ENCODE assay signal across 17 cellular contexts in genomic region chr5:79349047-79349446, GRCh38.
A peak's percentile ranks its signal among the peaks of the same experiment; 100 is the strongest.
DNase-seq lines count a peak whose midpoint lies in the region; ATAC-seq, FAIRE-seq and TF ChIP-seq lines count a peak whose summit lies in the region.
"Had no signal": no experiment of that assay in that cellular context is flagged by ENCODE, and none has a peak within 500 bp of the region (broad histone marks: within the 10 kb centered on the region; RNA-seq: fewer than 3 reads in every experiment).

No MANE protein-coding gene starts in this region.

- peak overlapping the region; percentile 18 for H2AFZ ChIP-seq in keratinocyte (ENCODE audit: control insufficient read depth, low read length)

- no peaks in the 10 kb centered on the region for H3K9me1 ChIP-seq in keratinocyte (ENCODE audit: control insufficient read depth, extremely low read depth, insufficient read depth, low read length)

- DNase-seq in DMS53 (lab: John Stamatoyannopoulos, UW) (peak; percentile 7), DMS53 treated with DMSO at 0.1 percent for 48 hours (lab: John Stamatoyannopoulos, UW; ENCODE audit: unreplicated experiment) (no peak), RWPE1 (ENCODE audit: low spot score) (peak; percentile 38), epithelial cell of esophagus (ENCODE audit: low read depth) (peak; percentile 81), keratinocyte (ENCODE audit: low read depth, low spot score) (peak; percentile 9), DMS114 treated with DMSO at 0.1 percent for 48 hours (lab: John Stamatoyannopoulos, UW; ENCODE audit: unreplicated experiment) (no peak)
- no peak for DNase-seq in stimulated activated naive CD8-positive, alpha-beta T cell treated with anti-CD3 and anti-CD28 coated beads, Interleukin-15, amount 100 ng/mL, for 72 hours
- DNase-seq: Caco-2; CD8-positive, alpha-beta memory T cell; DMS79 had no signal

- no peaks in the 10 kb centered on the region for H4K20me1 ChIP-seq in keratinocyte (ENCODE audit: control insufficient read depth, extremely low read depth, insufficient read depth, low read length)
- H4K20me1 ChIP-seq: BLaER1 had no signal

- no peaks in the 10 kb centered on the region for H3K4me1 Mint-ChIP-seq in stimulated activated naive CD8-positive, alpha-beta T cell treated with anti-CD3 and anti-CD28 coated beads, Interleukin-15, amount 100 ng/mL, for 72 hours
- H3K4me1 Mint-ChIP-seq: CD8-positive, alpha-beta memory T cell had no signal

- peak; percentile 86 for FAIRE-seq in keratinocyte (lab: Jason Lieb, UNC)
- FAIRE-seq: GM12891, GM19239 had no signal

- H3K27ac ChIP-seq in RWPE1, result no peak overlapping the region
- H3K27ac ChIP-seq in keratinocyte (ENCODE audit: control insufficient read depth, insufficient read depth, low read length), result peak overlapping the region; percentile 1
- H3K27ac ChIP-seq: 22Rv1, BLaER1, HL-60 had no signal

- H3K4me3 ChIP-seq in epithelial cell of esophagus (ENCODE audit: low read length) (no peak overlapping the region), keratinocyte (ENCODE audit: control insufficient read depth in 2 of 3, extremely low read depth in 1 of 3, insufficient read depth in 2 of 3, low read depth in 1 of 3, low read length in 3 of 3) (peak overlapping the region in 1 of 3 experiments; percentile 2)
- H3K4me3 ChIP-seq: BLaER1 had no signal

- H3K4me2 ChIP-seq in keratinocyte (ENCODE audit: control insufficient read depth, extremely low read depth, insufficient read depth, low read depth, low read length), result peak overlapping the region; percentile 29
- H3K4me2 ChIP-seq: BLaER1 had no signal

- peaks cover 14% of the 10 kb centered on the region for H3K4me1 ChIP-seq in keratinocyte (ENCODE audit: control insufficient read depth, extremely low read depth, insufficient read depth, low read length)
- H3K4me1 ChIP-seq: BLaER1, Caco-2 had no signal

- ATAC-seq in GM18907 (IDR thresholded peaks at IDR 0.05; ENCODE audit: unreplicated experiment), result no peak
- ATAC-seq in stimulated activated naive CD8-positive, alpha-beta T cell treated with anti-CD3 and anti-CD28 coated beads, Interleukin-15, amount 100 ng/mL, for 72 hours, result no peak
- ATAC-seq: HCT116 had no signal

- H3K27ac Mint-ChIP-seq in stimulated activated naive CD8-positive, alpha-beta T cell treated with anti-CD3 and anti-CD28 coated beads, Interleukin-15, amount 100 ng/mL, for 72 hours, result no peak overlapping the region

- no peaks in the 10 kb centered on the region for H3K36me3 ChIP-seq in keratinocyte (ENCODE audit: control insufficient read depth in 2 of 2, extremely low read depth in 1 of 2, insufficient read depth in 2 of 2, low read length in 2 of 2)
- H3K36me3 ChIP-seq: BLaER1 had no signal

- POLR2A ChIA-PET in RWPE1 (lab: Yijun Ruan, JAX; ENCODE audit: low non-redundant PET), result no interaction called here

- CTCF ChIA-PET in RWPE1 (lab: Yijun Ruan, JAX), result no interaction called here

- no peak overlapping the region for H3K9ac ChIP-seq in keratinocyte (ENCODE audit: control insufficient read depth, extremely low read depth, insufficient read depth, low read length)
- H3K9ac ChIP-seq: BLaER1 had no signal

- TF ChIP-seq CTCF in RWPE1 (conservative IDR thresholded peaks at IDR 0.05; ENCODE audit: low read depth), result no peak
- TF ChIP-seq CTCF in epithelial cell of esophagus (IDR thresholded peaks at IDR 0.05; ENCODE audit: insufficient read depth, low read depth, low read length, missing control alignments), result no peak
- no peak for TF ChIP-seq CTCF in keratinocyte (optimal IDR thresholded peaks at IDR 0.05 in 1 of 3, IDR thresholded peaks at IDR 0.05 in 1 of 3, conservative IDR thresholded peaks at IDR 0.05 in 1 of 3; ENCODE audit: extremely low read depth in 1 of 3, insufficient read depth in 2 of 3, low read length in 3 of 3)

- H3K27me3 ChIP-seq in keratinocyte (ENCODE audit: control insufficient read depth, extremely low read depth, insufficient read depth, low read length), result no peaks in the 10 kb centered on the region
- H3K27me3 ChIP-seq: BLaER1 had no signal

- dilution Hi-C loops in keratinocyte (cut with MboI; ENCODE audit: extremely low pct_ligation_motif_present, low sequenced_read_pairs), result no loop called here

- no peaks in the 10 kb centered on the region for H3K9me3 ChIP-seq in keratinocyte (ENCODE audit: control insufficient read depth, low read depth, low read length)
- H3K9me3 ChIP-seq: Caco-2 had no signal

- no peaks in the 10 kb centered on the region for H3K27me3 Mint-ChIP-seq in stimulated activated naive CD8-positive, alpha-beta T cell treated with anti-CD3 and anti-CD28 coated beads, Interleukin-15, amount 100 ng/mL, for 72 hours

- no peak overlapping the region for H3K4me3 Mint-ChIP-seq in stimulated activated naive CD8-positive, alpha-beta T cell treated with anti-CD3 and anti-CD28 coated beads, Interleukin-15, amount 100 ng/mL, for 72 hours
- H3K4me3 Mint-ChIP-seq: CD8-positive, alpha-beta memory T cell had no signal

- no peaks in the 10 kb centered on the region for H3K9me3 Mint-ChIP-seq in stimulated activated naive CD8-positive, alpha-beta T cell treated with anti-CD3 and anti-CD28 coated beads, Interleukin-15, amount 100 ng/mL, for 72 hours
- H3K9me3 Mint-ChIP-seq: CD8-positive, alpha-beta memory T cell had no signal

- no peaks in the 10 kb centered on the region for H3K79me2 ChIP-seq in keratinocyte (ENCODE audit: control insufficient read depth, insufficient read depth, low read length)

Comparison
In these comparisons a context has a peak if more than half of its experiments do, and no peak if none do; other contexts are left out.
1. DNase-seq: peak in DMS53 (single experiment), RWPE1 (single experiment), epithelial cell of esophagus (single experiment) and keratinocyte (single experiment); none in DMS53 treated with DMSO at 0.1 percent for 48 hours (single experiment), DMS114 treated with DMSO at 0.1 percent for 48 hours (single experiment) and stimulated activated naive CD8-positive, alpha-beta T cell treated with anti-CD3 and anti-CD28 coated beads, Interleukin-15, amount 100 ng/mL, for 72 hours (0 of 2).